In genomic region chr11:3894128-3894731, GRCh38 we compare ENCODE assay signal across 9 cellular contexts. TPM values are rescaled to one million over a fixed set of nuclear protein-coding genes. Genes with fewer than 3 reads are reported as not detected.
A peak's percentile ranks its signal among the peaks of the same experiment; 100 is the strongest.
DNase-seq lines count a peak whose midpoint lies in the region; ATAC-seq, FAIRE-seq and TF ChIP-seq lines count a peak whose summit lies in the region.
"Had no signal": no experiment of that assay in that cellular context is flagged by ENCODE, and none has a peak within 500 bp of the region (broad histone marks: within the 10 kb centered on the region; RNA-seq: fewer than 3 reads in every experiment).

No MANE protein-coding gene starts in this region.

- no peak overlapping the region for H3K9ac ChIP-seq in skeletal muscle tissue (ENCODE audit: low read depth in 1 of 3, low read length in 3 of 3)

- H3K27ac ChIP-seq in KOPT-K1 (ENCODE audit: low read depth, low read length, poor library complexity, severe bottlenecking) (peak overlapping the region; percentile 65), skeletal muscle tissue (ENCODE audit: low read depth, low read length) (peak overlapping the region; percentile 69)

- no peak overlapping the region for H3K4me3 ChIP-seq in choroid plexus epithelial cell (ENCODE audit: low read depth, low read length)
- H3K4me3 ChIP-seq in skeletal muscle tissue (ENCODE audit: low read length in 3 of 3), result no peak overlapping the region

- peak; percentile 71 for DNase-seq in GM12891 (ENCODE audit: insufficient read length, low spot score)
- DNase-seq in choroid plexus epithelial cell (ENCODE audit: low read depth), result peak; percentile 28
- DNase-seq in effector CD4-positive, alpha-beta T cell, result no peak
- no peak for DNase-seq in posterior vena cava (ENCODE audit: low spot score)
- no peak for DNase-seq in occipital lobe (lab: John Stamatoyannopoulos, UW)

- peaks cover 21 to 42% (median 23%) of the 10 kb centered on the region in 3 donors for H3K4me1 ChIP-seq in skeletal muscle tissue (ENCODE audit: control insufficient read depth in 3 of 3, insufficient read depth in 3 of 3, low read length in 3 of 3)

- no peak; the same call in 1 of the 2 replicates for TF ChIP-seq POLR2A in GM12891 (IDR thresholded peaks at IDR 0.05; ENCODE audit: low read depth, low read length)

- H3K27me3 ChIP-seq in skeletal muscle tissue (ENCODE audit: control insufficient read depth in 3 of 3, insufficient read depth in 3 of 3, low read length in 3 of 3), result no peaks in the 10 kb centered on the region

- peak; percentile 77 for FAIRE-seq in GM12891 (lab: Jason Lieb, UNC)

- TF ChIP-seq CTCF in choroid plexus epithelial cell (conservative IDR thresholded peaks at IDR 0.05; ENCODE audit: low read depth, low read length), result no peak

- intact Hi-C loops in posterior vena cava (cut with DNase I), result no loop called here

- peak; percentile 98 for ATAC-seq in GM21515 (IDR thresholded peaks at IDR 0.05; ENCODE audit: unreplicated experiment)

- H3K9me3 ChIP-seq in KOPT-K1 (ENCODE audit: insufficient read depth, low read length, poor library complexity, severe bottlenecking), result no peaks in the 10 kb centered on the region
- no peaks in the 10 kb centered on the region for H3K9me3 ChIP-seq in skeletal muscle tissue (ENCODE audit: control insufficient read depth in 3 of 3, low read length in 3 of 3)

- no peaks in the 10 kb centered on the region for H3K36me3 ChIP-seq in KOPT-K1 (ENCODE audit: insufficient read depth, low read length)
- no peaks in the 10 kb centered on the region for H3K36me3 ChIP-seq in skeletal muscle tissue (ENCODE audit: control insufficient read depth in 3 of 3, insufficient read depth in 3 of 3, low read length in 3 of 3)

TF ChIP-seq in GM12891, 5 proteins besides CTCF, POLR2A, EP300 and RAD21:
- TF ChIP-seq POLR2AphosphoS5 (IDR thresholded peaks at IDR 0.05; ENCODE audit: low read depth, low read length), result no peak
- peak; percentile 98 for TF ChIP-seq PAX5 (IDR thresholded peaks at IDR 0.05; ENCODE audit: insufficient read depth, low read length, severe bottlenecking)
- peak; percentile 48; the same call in 1 of the 2 replicates for TF ChIP-seq TAF1 (IDR thresholded peaks at IDR 0.05; ENCODE audit: low read depth, low read length)
- TF ChIP-seq SPI1 (IDR thresholded peaks at IDR 0.05; ENCODE audit: low read depth, low read length), result peak; percentile 49; the same call in 1 of the 2 replicates
- peak; percentile 64; the same call in 1 of the 2 replicates for TF ChIP-seq POU2F2 (IDR thresholded peaks at IDR 0.05; ENCODE audit: low read depth, low read length)

RNA-seq across cellular contexts. Expression of gene STIM1, which starts 38.8 kb away (rescaled TPM):
- polyA plus RNA-seq in GM12891 (2012; ENCODE audit: low read depth, missing spikeins), result 33.2 TPM
- 54.8 TPM for total RNA-seq in skeletal muscle tissue
- total RNA-seq in posterior vena cava, result 10 to 100 TPM; 66.9 to 81.7 TPM
- total RNA-seq in occipital lobe, result 12.3 TPM

RNA-seq across cellular contexts. Expression of gene RHOG, which starts 53.5 kb away (rescaled TPM):
- 90.0 TPM for polyA plus RNA-seq in GM12891 (2012; ENCODE audit: low read depth, missing spikeins)
- total RNA-seq in skeletal muscle tissue (1.6 TPM), posterior vena cava (10 to 100 TPM; 52.0 to 55.0 TPM), occipital lobe (2.0 TPM)
- polyA plus RNA-seq: neural cell had no signal

Comparison
In these comparisons a context has a peak if more than half of its experiments do, and no peak if none do; other contexts are left out.
1. DNase-seq: peak in GM12891 (single experiment) and choroid plexus epithelial cell (single experiment); none in effector CD4-positive, alpha-beta T cell (single experiment), posterior vena cava (single experiment) and occipital lobe (single experiment).
2. RNA of gene RHOG, which starts 53.5 kb away (total RNA-seq): 52.0 to 55.0 TPM in posterior vena cava; 2.0 TPM in occipital lobe (single experiment) and 1.6 TPM in skeletal muscle tissue (single experiment); every median in the first group is over 10 times any median in the second.